ENCODE assay signal across 10 cellular contexts in genomic region chr2:3198119-3198518, GRCh38.
DNase-seq lines count a peak whose midpoint lies in the region; ATAC-seq, FAIRE-seq and TF ChIP-seq lines count a peak whose summit lies in the region.
"Had no signal": no experiment of that assay in that cellular context is flagged by ENCODE, and none has a peak within 500 bp of the region (broad histone marks: within the 10 kb centered on the region; RNA-seq: fewer than 3 reads in every experiment).

No MANE protein-coding gene starts in this region.

- H3K4me1 Mint-ChIP-seq in activated CD4-positive, alpha-beta T cell treated with anti-CD3 and anti-CD28 coated beads for 36 hours, result peaks cover 4% of the 10 kb centered on the region
- no peaks in the 10 kb centered on the region for H3K4me1 Mint-ChIP-seq in astrocyte (ENCODE audit: low read depth, unreplicated experiment)
- peaks cover 18% of the 10 kb centered on the region for H3K4me1 Mint-ChIP-seq in neural progenitor cell
- H3K4me1 Mint-ChIP-seq: B cell had no signal

- H3K4me2 ChIP-seq in astrocyte (ENCODE audit: low read length) (no peak overlapping the region), neural progenitor cell (no peak overlapping the region)

- no peaks in the 10 kb centered on the region for H3K9me3 ChIP-seq in astrocyte (ENCODE audit: insufficient read depth, low read depth, low read length)
- H3K9me3 ChIP-seq in neural progenitor cell (ENCODE audit: low read depth), result no peaks in the 10 kb centered on the region

- H3K36me3 Mint-ChIP-seq in activated CD4-positive, alpha-beta T cell treated with anti-CD3 and anti-CD28 coated beads for 36 hours (ENCODE audit: low read depth), result peaks cover 24% of the 10 kb centered on the region
- H3K36me3 Mint-ChIP-seq in astrocyte (ENCODE audit: low read depth, unreplicated experiment) (peaks cover 4% of the 10 kb centered on the region), neural progenitor cell (peaks cover 13% of the 10 kb centered on the region)

- H3K27ac ChIP-seq in astrocyte (ENCODE audit: low read depth, low read length) (no peak overlapping the region), neural progenitor cell (no peak overlapping the region)

- no peak overlapping the region for H3K4me3 Mint-ChIP-seq in activated CD4-positive, alpha-beta T cell treated with anti-CD3 and anti-CD28 coated beads for 36 hours
- no peak overlapping the region for H3K4me3 Mint-ChIP-seq in astrocyte (ENCODE audit: unreplicated experiment)
- no peak overlapping the region for H3K4me3 Mint-ChIP-seq in neural progenitor cell
- H3K4me3 Mint-ChIP-seq: B cell had no signal

- no peaks in the 10 kb centered on the region for H3K9me3 Mint-ChIP-seq in activated CD4-positive, alpha-beta T cell treated with anti-CD3 and anti-CD28 coated beads for 36 hours (ENCODE audit: low read depth)
- H3K9me3 Mint-ChIP-seq in astrocyte (ENCODE audit: unreplicated experiment) (no peaks in the 10 kb centered on the region), neural progenitor cell (peaks cover 5% of the 10 kb centered on the region)

- peak overlapping the region; percentile 37 for H3K27ac Mint-ChIP-seq in activated CD4-positive, alpha-beta T cell treated with anti-CD3 and anti-CD28 coated beads for 36 hours
- H3K27ac Mint-ChIP-seq in astrocyte (ENCODE audit: unreplicated experiment) (no peak overlapping the region), neural progenitor cell (peak overlapping the region; percentile 62)
- H3K27ac Mint-ChIP-seq: B cell had no signal

- H3K36me3 ChIP-seq in astrocyte (ENCODE audit: insufficient read depth, low read length) (peaks cover 6% of the 10 kb centered on the region), neural progenitor cell (no peaks in the 10 kb centered on the region)

- TF ChIP-seq CTCF in astrocyte (IDR thresholded peaks at IDR 0.05; ENCODE audit: insufficient read depth, low read depth, low read length) (peak; percentile 20), neural progenitor cell (IDR thresholded peaks at IDR 0.05) (peak; percentile 63)

- H2AFZ ChIP-seq in astrocyte (ENCODE audit: low read depth, low read length) (no peak overlapping the region), neural progenitor cell (replicated peaks) (no peak overlapping the region)

- H3K27me3 ChIP-seq in astrocyte (ENCODE audit: insufficient read depth, low read length) (no peaks in the 10 kb centered on the region), neural progenitor cell (no peaks in the 10 kb centered on the region)

- H3K9ac ChIP-seq in astrocyte (ENCODE audit: low read length), result no peak overlapping the region
- H3K9ac ChIP-seq in neural progenitor cell, result no peak overlapping the region

- no peaks in the 10 kb centered on the region for H3K27me3 Mint-ChIP-seq in activated CD4-positive, alpha-beta T cell treated with anti-CD3 and anti-CD28 coated beads for 36 hours
- H3K27me3 Mint-ChIP-seq in astrocyte (ENCODE audit: low read depth, unreplicated experiment) (no peaks in the 10 kb centered on the region), neural progenitor cell (ENCODE audit: insufficient read depth, low read depth) (peaks cover 2% of the 10 kb centered on the region)
- H3K27me3 Mint-ChIP-seq: B cell had no signal

- H3K4me1 ChIP-seq in astrocyte (ENCODE audit: insufficient read depth, low read length) (peaks cover 7% of the 10 kb centered on the region), neural progenitor cell (peaks cover 2% of the 10 kb centered on the region)

- no peaks in the 10 kb centered on the region for H3K79me2 ChIP-seq in astrocyte (ENCODE audit: insufficient read depth, low read length)
- H3K79me2 ChIP-seq in neural progenitor cell (ENCODE audit: low read depth), result no peaks in the 10 kb centered on the region

- peak; percentile 71 for ATAC-seq in activated CD4-positive, alpha-beta T cell treated with anti-CD3 and anti-CD28 coated beads for 36 hours
- ATAC-seq in HG03442 (IDR thresholded peaks at IDR 0.05; ENCODE audit: unreplicated experiment) (peak; percentile 50), HG03432 (IDR thresholded peaks at IDR 0.05; ENCODE audit: unreplicated experiment) (no peak), GM18517 (IDR thresholded peaks at IDR 0.05; ENCODE audit: unreplicated experiment) (no peak)

- intact Hi-C loops in activated CD4-positive, alpha-beta T cell treated with anti-CD3 and anti-CD28 coated beads for 36 hours (cut with DNase I, micrococcal nuclease), result loop anchor here (1.0 to 2.0 kb wide), 2 partner anchors 105 kb away; no protein-coding TSS in a partner anchor

- no peak for FAIRE-seq in astrocyte (lab: Jason Lieb, UNC)
- FAIRE-seq: endometrium had no signal

- H3K4me3 ChIP-seq in astrocyte (ENCODE audit: insufficient read depth, low read depth, low read length) (no peak overlapping the region), neural progenitor cell (no peak overlapping the region)

- H4K20me1 ChIP-seq in astrocyte (ENCODE audit: insufficient read depth, low read length), result peaks cover 11% of the 10 kb centered on the region
- peaks cover 19% of the 10 kb centered on the region for H4K20me1 ChIP-seq in neural progenitor cell (ENCODE audit: low read depth)

- POLR2A ChIA-PET in activated CD4-positive, alpha-beta T cell treated with anti-CD3 and anti-CD28 coated beads for 36 hours (lab: Charles Lee), result no interaction called here

- CTCF ChIA-PET in activated CD4-positive, alpha-beta T cell treated with anti-CD3 and anti-CD28 coated beads for 36 hours (lab: Charles Lee), result interaction anchor here (1.2 kb wide), 1 partner anchor 18 kb away, joined by 3 read pairs; no protein-coding TSS in a partner anchor

- H3F3A ChIP-seq in neural progenitor cell (ENCODE audit: low read depth), result no peaks in the 10 kb centered on the region

- peak; percentile 59 for DNase-seq in activated CD4-positive, alpha-beta T cell treated with anti-CD3 and anti-CD28 coated beads for 36 hours
- DNase-seq in activated CD4-positive, alpha-beta T cell treated with anti-CD3 and anti-CD28 coated beads, Interleukin-2, amount 50 U/mL, for 4 hours, result no peak
- DNase-seq in astrocyte (ENCODE audit: low read depth) (no peak), neural progenitor cell (ENCODE audit: low spot score) (peak; percentile 80), mucosa of gallbladder (ENCODE audit: low spot score) (no peak)

Comparison
In these comparisons a context has a peak if more than half of its experiments do, and no peak if none do; other contexts are left out.
1. DNase-seq: peak in activated CD4-positive, alpha-beta T cell treated with anti-CD3 and anti-CD28 coated beads for 36 hours (single experiment) and neural progenitor cell (single experiment); none in activated CD4-positive, alpha-beta T cell treated with anti-CD3 and anti-CD28 coated beads, Interleukin-2, amount 50 U/mL, for 4 hours (0 of 2), astrocyte (single experiment) and mucosa of gallbladder (single experiment).
2. ATAC-seq: peak in activated CD4-positive, alpha-beta T cell treated with anti-CD3 and anti-CD28 coated beads for 36 hours (single experiment) and HG03442 (single experiment); none in HG03432 (single experiment) and GM18517 (single experiment).